ENCODE assay signal across 2 cellular contexts in genomic region chr10:124917939-124918830, GRCh38.
TF ChIP-seq lines count a peak whose summit lies in the region.

No MANE protein-coding gene starts in this region.

TF ChIP-seq in K562, 482 proteins besides CTCF, POLR2A, EP300 and RAD21:
- TF ChIP-seq MED1 (CRISPR knock-in tag; IDR thresholded peaks at IDR 0.05; ENCODE audit: borderline replicate concordance) (no peak), PHTF2 (CRISPR knock-in tag; IDR thresholded peaks at IDR 0.05) (no peak), ZNF134 (CRISPR knock-in tag; conservative IDR thresholded peaks at IDR 0.05) (no peak), ATF6 (CRISPR knock-in tag; IDR thresholded peaks at IDR 0.05) (no peak), NRF1 (conservative IDR thresholded peaks at IDR 0.05 in 1 of 2, IDR thresholded peaks at IDR 0.05 in 1 of 2) (peak; percentile 42 to 47; a peak in 3 of 4 replicates), HNRNPUL1 (IDR thresholded peaks at IDR 0.05; ENCODE audit: low read length) (no peak), TAF1 (IDR thresholded peaks at IDR 0.05; ENCODE audit: control insufficient read depth, extremely low read depth, insufficient read depth, low read length, severe bottlenecking) (peak; percentile 7), KLF13 (tag; IDR thresholded peaks at IDR 0.05; ENCODE audit: borderline replicate concordance, low read depth) (no peak), NFRKB (IDR thresholded peaks at IDR 0.05; ENCODE audit: low read depth) (no peak), E2F1 (CRISPR knock-in tag; IDR thresholded peaks at IDR 0.05) (no peak), HDGF (IDR thresholded peaks at IDR 0.05) (0 out of 2 replicates have a peak, but pooled peaks have one; percentile 29)

TF ChIP-seq in HepG2, 621 proteins besides CTCF, POLR2A, EP300 and RAD21:
- TF ChIP-seq ZMYM3 (CRISPR knock-in tag; IDR thresholded peaks at IDR 0.05): peak; percentile 27; the same call in 1 of the 2 replicates
- no peak for TF ChIP-seq MEIS2 (CRISPR knock-in tag; IDR thresholded peaks at IDR 0.05)
- TF ChIP-seq ZMAT5 (CRISPR knock-in tag; IDR thresholded peaks at IDR 0.05; ENCODE audit: borderline replicate concordance, low read depth): no peak
- no peak for TF ChIP-seq ZNF256 (CRISPR knock-in tag; conservative IDR thresholded peaks at IDR 0.05)
- 0 out of 2 replicates have a peak, but pooled peaks have one; percentile 30 for TF ChIP-seq ZNF770 (CRISPR knock-in tag; IDR thresholded peaks at IDR 0.05)
- TF ChIP-seq SOX6 (IDR thresholded peaks at IDR 0.05): no peak
- TF ChIP-seq SOX6 (CRISPR knock-in tag; IDR thresholded peaks at IDR 0.05): 0 out of 2 replicates have a peak, but pooled peaks have one; percentile 11
- peak; percentile 22; the same call in 1 of the 2 replicates for TF ChIP-seq HNF4A (CRISPR knock-in tag; IDR thresholded peaks at IDR 0.05)
- 0 out of 2 replicates have a peak, but pooled peaks have one; percentile 40 for TF ChIP-seq ZNF878 (CRISPR knock-in tag; IDR thresholded peaks at IDR 0.05)
- TF ChIP-seq ZNF460 (CRISPR knock-in tag; IDR thresholded peaks at IDR 0.05; ENCODE audit: borderline replicate concordance): peak; percentile 77
- 0 out of 2 replicates have a peak, but pooled peaks have one; percentile 37 for TF ChIP-seq ZNF264 (CRISPR knock-in tag; IDR thresholded peaks at IDR 0.05)
- 0 out of 2 replicates have a peak, but pooled peaks have one; percentile 42 for TF ChIP-seq KDM5A (IDR thresholded peaks at IDR 0.05; ENCODE audit: borderline replicate concordance, low read length)
- TF ChIP-seq ZNF350 (CRISPR knock-in tag; IDR thresholded peaks at IDR 0.05; ENCODE audit: borderline replicate concordance, low read depth): peak; percentile 8; the same call in 1 of the 2 replicates
- 0 out of 2 replicates have a peak, but pooled peaks have one; percentile 41 for TF ChIP-seq TEF (CRISPR knock-in tag; IDR thresholded peaks at IDR 0.05)
